ENCODE assay signal across 9 cellular contexts in genomic region chr5:141681695-141682641, GRCh38. TPM values are rescaled to one million over a fixed set of nuclear protein-coding genes. Genes with fewer than 3 reads are reported as not detected.
DNase-seq lines count a peak whose midpoint lies in the region; ATAC-seq, FAIRE-seq and TF ChIP-seq lines count a peak whose summit lies in the region.
"Had no signal": no experiment of that assay in that cellular context is flagged by ENCODE, and none has a peak within 500 bp of the region (broad histone marks: within the 10 kb centered on the region; RNA-seq: fewer than 3 reads in every experiment).

TSS of gene ARAP3 (minus strand) at chr5:141682230. CDS start at chr5:141680486, 1,744 bp downstream.

- H3K27me3 Mint-ChIP-seq in activated naive CD8-positive, alpha-beta T cell treated with anti-CD3 and anti-CD28 coated beads, Interleukin-2, amount 10 ng/mL, durations not matched to agents 7 days and 5 days, result peaks cover 2% of the 10 kb centered on the region
- H3K27me3 Mint-ChIP-seq in neural crest cell (ENCODE audit: low read depth), result no peaks in the 10 kb centered on the region

- peaks cover 34% of the 10 kb centered on the region for H3K4me1 Mint-ChIP-seq in activated naive CD8-positive, alpha-beta T cell treated with anti-CD3 and anti-CD28 coated beads, Interleukin-2, amount 10 ng/mL, durations not matched to agents 7 days and 5 days
- peaks cover 57% of the 10 kb centered on the region for H3K4me1 Mint-ChIP-seq in neural crest cell

- peak; percentile 75 for FAIRE-seq in urothelium cell line (lab: Jason Lieb, UNC)
- FAIRE-seq: A204.1 had no signal

- DNase-seq in DMS79 treated with DMSO at 0.1 percent for 48 hours (lab: John Stamatoyannopoulos, UW) (peak; percentile 11), DMS79 (lab: John Stamatoyannopoulos, UW) (no peak), RPMI7951 (ENCODE audit: low read depth) (peak; percentile 92), globus pallidus (ENCODE audit: low spot score) (peak; percentile 38), neural crest cell (ENCODE audit: low read depth, low spot score) (peak; percentile 47), urothelium cell line (ENCODE audit: low spot score) (peak; percentile 85)
- DNase-seq in activated naive CD8-positive, alpha-beta T cell treated with anti-CD3 and anti-CD28 coated beads, Interleukin-2, amount 10 ng/mL, durations not matched to agents 7 days and 5 days, result peak; percentile 75

- H3K9me3 Mint-ChIP-seq in activated naive CD8-positive, alpha-beta T cell treated with anti-CD3 and anti-CD28 coated beads, Interleukin-2, amount 10 ng/mL, durations not matched to agents 7 days and 5 days, result no peaks in the 10 kb centered on the region
- no peaks in the 10 kb centered on the region for H3K9me3 Mint-ChIP-seq in neural crest cell

- TF ChIP-seq CTCF in neural crest cell (conservative IDR thresholded peaks at IDR 0.05), result no peak

- peak within 1 kb of the TSS; percentile 78 for H3K27ac Mint-ChIP-seq in activated naive CD8-positive, alpha-beta T cell treated with anti-CD3 and anti-CD28 coated beads, Interleukin-2, amount 10 ng/mL, durations not matched to agents 7 days and 5 days
- H3K27ac Mint-ChIP-seq in neural crest cell (ENCODE audit: unreplicated experiment), result peak within 1 kb of the TSS; percentile 96

- H3K36me3 Mint-ChIP-seq in activated naive CD8-positive, alpha-beta T cell treated with anti-CD3 and anti-CD28 coated beads, Interleukin-2, amount 10 ng/mL, durations not matched to agents 7 days and 5 days, result peaks cover 4% of the 10 kb centered on the region
- H3K36me3 Mint-ChIP-seq in neural crest cell (ENCODE audit: low read depth), result peaks cover 4% of the 10 kb centered on the region

- H3K4me3 Mint-ChIP-seq in activated naive CD8-positive, alpha-beta T cell treated with anti-CD3 and anti-CD28 coated beads, Interleukin-2, amount 10 ng/mL, durations not matched to agents 7 days and 5 days, result peak within 1 kb of the TSS; percentile 83
- H3K4me3 Mint-ChIP-seq in neural crest cell, result peak within 1 kb of the TSS; percentile 87

- POLR2A ChIA-PET in activated naive CD8-positive, alpha-beta T cell treated with anti-CD3 and anti-CD28 coated beads, Interleukin-2, amount 10 ng/mL, durations not matched to agents 7 days and 5 days (lab: Charles Lee), result interaction anchor here (1.2 to 2.3 kb wide), 3 partner anchors 12 to 90 kb away, joined by 5 to 9 read pairs (median 5); partner anchors contain the start of gene FCHSD1

- peak; percentile 75 for ATAC-seq in activated naive CD8-positive, alpha-beta T cell treated with anti-CD3 and anti-CD28 coated beads, Interleukin-2, amount 10 ng/mL, durations not matched to agents 7 days and 5 days (ENCODE audit: low read depth)
- ATAC-seq in HG03097 (IDR thresholded peaks at IDR 0.05; ENCODE audit: low FRiP score, unreplicated experiment), result no peak

RNA-seq across cellular contexts. Expression of gene ARAP3, which starts in this region (rescaled TPM):
- 5.3 and 5.4 TPM in 2 replicates for total RNA-seq in RPMI7951 (2014; rRNA removed; shearing (Covaris generic))
- total RNA-seq in activated naive CD8-positive, alpha-beta T cell treated with anti-CD3 and anti-CD28 coated beads, Interleukin-2, amount 10 ng/mL, durations not matched to agents 7 days and 5 days, result 10 to 100 TPM; 17.0 to 17.9 TPM
- 36.0 and 39.2 TPM in 2 replicates for total RNA-seq in neural crest cell
